In genomic region chr2:225894240-225894980, GRCh38 we compare ENCODE assay signal across 12 cellular contexts.
DNase-seq lines count a peak whose midpoint lies in the region; ATAC-seq and TF ChIP-seq lines count a peak whose summit lies in the region.
"Had no signal": no experiment of that assay in that cellular context is flagged by ENCODE, and none has a peak within 500 bp of the region (broad histone marks: within the 10 kb centered on the region; RNA-seq: fewer than 3 reads in every experiment).

No MANE protein-coding gene starts in this region.

- H3K4me3 ChIP-seq in HFF-Myc (replicated peaks; ENCODE audit: low read depth, low read length) (no peak overlapping the region), foreskin fibroblast (ENCODE audit: low read depth in 1 of 2, low read length in 2 of 2) (no peak overlapping the region)
- H3K4me3 ChIP-seq: adrenal gland, transverse colon had no signal

- no peak for ATAC-seq in HG03196 (IDR thresholded peaks at IDR 0.05; ENCODE audit: unreplicated experiment)
- no peak for ATAC-seq in HG03097 (IDR thresholded peaks at IDR 0.05; ENCODE audit: low FRiP score, unreplicated experiment)

- TF ChIP-seq CTCF in HFF-Myc (IDR thresholded peaks at IDR 0.05; ENCODE audit: low read depth, low read length, missing control alignments) (no peak), foreskin fibroblast (IDR thresholded peaks at IDR 0.05; ENCODE audit: low read depth, low read length) (no peak)

- DNase-seq in HFF-Myc (ENCODE audit: extremely low read depth, low read depth) (peak; percentile 19), amniotic epithelial cell (ENCODE audit: low read depth) (peak; percentile 64), foreskin fibroblast (peak; percentile 37 to 76), smooth muscle cell of the brain vasculature (ENCODE audit: low read depth, low spot score) (peak; percentile 41)
- no peak for DNase-seq in activated CD4-positive, alpha-beta T cell treated with anti-CD3 and anti-CD28 coated beads for 48 hours
- DNase-seq: adrenal gland, erythroblast, H7, left cardiac atrium, transverse colon had no signal
